In genomic region chr5:173326501-173326960, GRCh38 we compare ENCODE assay signal across 9 cellular contexts. TPM values are rescaled to one million over a fixed set of nuclear protein-coding genes. Genes with fewer than 3 reads are reported as not detected.
DNase-seq lines count a peak whose midpoint lies in the region; TF ChIP-seq lines count a peak whose summit lies in the region.
"Had no signal": no experiment of that assay in that cellular context is flagged by ENCODE, and none has a peak within 500 bp of the region (broad histone marks: within the 10 kb centered on the region; RNA-seq: fewer than 3 reads in every experiment).

No MANE protein-coding gene starts in this region.

- H3K9me3 Mint-ChIP-seq in chondrocyte (ENCODE audit: low read depth): no peaks in the 10 kb centered on the region

- no peak overlapping the region for H2AFZ ChIP-seq in MM.1S (ENCODE audit: low read length)

- no peak overlapping the region for H3K27ac ChIP-seq in MM.1S (ENCODE audit: low read length)

- 0 out of 2 replicates have a peak, but pooled peaks cover 7% of the 10 kb centered on the region for H3K4me1 ChIP-seq in MM.1S (ENCODE audit: low read length)

- H3K4me1 Mint-ChIP-seq in chondrocyte (ENCODE audit: low read depth): peaks cover 69% of the 10 kb centered on the region

- H3K27me3 Mint-ChIP-seq in chondrocyte (ENCODE audit: low read depth): no peaks in the 10 kb centered on the region

- no peak overlapping the region for H3K4me2 ChIP-seq in MM.1S (ENCODE audit: low read depth, low read length)

- no peak overlapping the region for H3K4me3 ChIP-seq in MM.1S (ENCODE audit: low read length)

- H3F3A ChIP-seq in MM.1S (ENCODE audit: insufficient read depth, low read length): no peaks in the 10 kb centered on the region

- H3K36me3 Mint-ChIP-seq in chondrocyte (ENCODE audit: low read depth): peaks cover 58% of the 10 kb centered on the region

- H3K36me3 ChIP-seq in MM.1S (replicated peaks; ENCODE audit: insufficient read depth, low read length): no peaks in the 10 kb centered on the region

- H3K9me3 ChIP-seq in MM.1S (replicated peaks; ENCODE audit: insufficient read depth, low read length): no peaks in the 10 kb centered on the region

- H4K20me1 ChIP-seq in MM.1S (ENCODE audit: insufficient read depth, low read length): no peaks in the 10 kb centered on the region

- H3K79me2 ChIP-seq in MM.1S (ENCODE audit: low read length): no peaks in the 10 kb centered on the region

- peaks cover 51% of the 10 kb centered on the region for H3K27me3 ChIP-seq in MM.1S (replicated peaks; ENCODE audit: insufficient read depth, low read length)

- H3K27ac Mint-ChIP-seq in chondrocyte (ENCODE audit: unreplicated experiment): peak overlapping the region; percentile 100

- no peaks in the 10 kb centered on the region for H3K9me2 ChIP-seq in MM.1S (replicated peaks; ENCODE audit: insufficient read depth, low read length)

- no peak for TF ChIP-seq CTCF in chondrocyte (IDR thresholded peaks at IDR 0.05)
- no peak for TF ChIP-seq CTCF in MM.1S (IDR thresholded peaks at IDR 0.05; ENCODE audit: low read length)

- DNase-seq in GM04504 (ENCODE audit: low read depth) (peak; percentile 89), NAMALWA (ENCODE audit: low spot score) (peak; percentile 41), chondrocyte (ENCODE audit: low spot score) (no peak), non-pigmented ciliary epithelial cell (ENCODE audit: low read depth) (peak; percentile 71), MM.1S (no peak), SKM-1 treated with dmso at 0.1 percent for 144 hours (lab: John Stamatoyannopoulos, UW; ENCODE audit: unreplicated experiment) (no peak), Ammon's horn (ENCODE audit: low spot score) (no peak), globus pallidus (ENCODE audit: low spot score) (no peak)
- DNase-seq: amygdala had no signal

- H3K4me3 Mint-ChIP-seq in chondrocyte (ENCODE audit: unreplicated experiment): peak overlapping the region; percentile 99

- no peak overlapping the region for H3K9ac ChIP-seq in MM.1S (ENCODE audit: low read length)

RNA-seq across cellular contexts. Expression of gene STC2, which starts 1.7 kb away (rescaled TPM):
- 321 to 1,121 TPM (median 1,110 TPM) in 3 replicates for total RNA-seq in chondrocyte

Comparison
In these comparisons a context has a peak if more than half of its experiments do, and no peak if none do; other contexts are left out.
1. DNase-seq: peak in GM04504 (single experiment), NAMALWA (single experiment) and non-pigmented ciliary epithelial cell (single experiment); none in chondrocyte (single experiment), MM.1S (single experiment), SKM-1 treated with dmso at 0.1 percent for 144 hours (single experiment), Ammon's horn (single experiment) and globus pallidus (single experiment).